In genomic region chr20:51429144-51429482, GRCh38 we compare ENCODE assay signal across 13 cellular contexts.
"Had no signal": no experiment of that assay in that cellular context is flagged by ENCODE, and none has a peak within 500 bp of the region (broad histone marks: within the 10 kb centered on the region; RNA-seq: fewer than 3 reads in every experiment).

No MANE protein-coding gene starts in this region.

- ATAC-seq: left lobe of liver; stimulated activated naive B cell treated with anti-CD40 and anti-IgM and Interleukin-4, amounts not matched to agents 10 μg/mL and 1 μg/mL and 100 μg/mL, for 72 hours had no signal

- H3K27ac ChIP-seq: esophagus squamous epithelium, suprapubic skin had no signal

- H3K4me3 ChIP-seq: esophagus squamous epithelium, skin epidermis, suprapubic skin had no signal

- H3K36me3 Mint-ChIP-seq: brain had no signal

- DNase-seq: activated effector memory CD4-positive, alpha-beta T cell treated with anti-CD3 and anti-CD28 coated beads, Interleukin-2, amount 50 U/mL, for 16 hours; activated T-cell treated with anti-CD3 and anti-CD28 coated beads, Interleukin-2, amount 50 U/mL, for 24 hours; cerebellar nuclear complex; esophagus squamous epithelium; foreskin fibroblast; stimulated activated naive B cell treated with anti-CD40 and anti-IgM and Interleukin-4, amounts not matched to agents 10 μg/mL and 1 μg/mL and 100 μg/mL, for 72 hours; T-helper 2 cell had no signal

- H3K27me3 ChIP-seq: suprapubic skin had no signal

- H3K27me3 Mint-ChIP-seq: activated T-cell treated with anti-CD3 and anti-CD28 coated beads, Interleukin-2, amount 50 U/mL, for 24 hours; stimulated activated naive B cell treated with anti-CD40 and anti-IgM and Interleukin-4, amounts not matched to agents 10 μg/mL and 1 μg/mL and 100 μg/mL, for 72 hours had no signal

- H3K4me3 Mint-ChIP-seq: activated T-cell treated with anti-CD3 and anti-CD28 coated beads, Interleukin-2, amount 50 U/mL, for 24 hours; brain; stimulated activated naive B cell treated with anti-CD40 and anti-IgM and Interleukin-4, amounts not matched to agents 10 μg/mL and 1 μg/mL and 100 μg/mL, for 72 hours had no signal

- H3K9me3 Mint-ChIP-seq: activated naive CD4-positive, alpha-beta T cell treated with anti-CD3 and anti-CD28 coated beads, Interleukin-2, amount 50 U/mL, for 72 hours; activated T-cell treated with anti-CD3 and anti-CD28 coated beads, Interleukin-2, amount 50 U/mL, for 24 hours; brain; stimulated activated naive B cell treated with anti-CD40 and anti-IgM and Interleukin-4, amounts not matched to agents 10 μg/mL and 1 μg/mL and 100 μg/mL, for 72 hours had no signal

- FAIRE-seq: islet of Langerhans had no signal

- H3K4me1 ChIP-seq: suprapubic skin had no signal

- H3K9me3 ChIP-seq: esophagus squamous epithelium, suprapubic skin had no signal

- H3K27ac Mint-ChIP-seq: activated naive CD4-positive, alpha-beta T cell treated with anti-CD3 and anti-CD28 coated beads, Interleukin-2, amount 50 U/mL, for 72 hours had no signal
